Comparison of ENCODE assay signal across 21 cellular contexts in the genomic region with DNA sequence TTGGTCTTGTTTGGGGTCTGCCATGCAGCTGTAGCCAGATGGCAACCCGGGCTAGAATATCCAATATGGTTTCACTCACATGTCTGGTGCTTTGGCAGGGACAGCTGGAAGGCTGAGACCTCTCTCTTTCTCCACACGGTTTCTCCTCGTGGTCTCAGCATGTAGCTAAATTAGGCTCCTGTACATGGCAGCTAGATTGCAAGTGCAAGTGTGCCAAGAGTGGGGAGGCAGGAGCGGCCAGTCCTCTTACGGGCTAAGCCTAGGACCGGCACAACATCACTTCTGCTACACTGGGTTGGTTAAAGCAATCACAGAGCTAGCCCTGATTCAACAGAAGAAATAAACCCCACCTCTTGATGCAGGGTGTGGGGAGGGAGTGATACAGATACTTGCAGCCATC. TPM values are rescaled to one million over a fixed set of nuclear protein-coding genes. Genes with fewer than 3 reads are reported as not detected.
"Had no signal": no experiment of that assay in that cellular context is flagged by ENCODE, and none has a peak within 500 bp of the region (broad histone marks: within the 10 kb centered on the region; RNA-seq: fewer than 3 reads in every experiment).

No MANE protein-coding gene starts in this region.

- H3K9ac ChIP-seq: parathyroid adenoma had no signal

- H3K4me3 ChIP-seq: adrenal gland, esophagus squamous epithelium, hepatocyte, lower lobe of right lung, tibial artery, uterus had no signal

- H3K4me1 Mint-ChIP-seq: natural killer cell, T-helper 17 cell had no signal

- H3K27me3 Mint-ChIP-seq: effector memory CD8-positive, alpha-beta T cell; T-helper 17 cell had no signal

- H3K36me3 ChIP-seq: adrenal gland, esophagus squamous epithelium, lower lobe of right lung, neutrophil, tibial artery, uterus, WERI-Rb-1 had no signal

- ATAC-seq: activated naive CD4-positive, alpha-beta T cell treated with anti-CD3 and anti-CD28 coated beads, Interleukin-2, amount 50 U/mL, for 72 hours; activated T-cell treated with anti-CD3 and anti-CD28 coated beads, Interleukin-2, amount 50 U/mL, for 72 hours; effector memory CD8-positive, alpha-beta T cell; lower lobe of right lung; natural killer cell; stimulated activated naive CD8-positive, alpha-beta T cell treated with anti-CD3 and anti-CD28 coated beads, Interleukin-15, Interleukin-2, amounts not matched to agents 100 U/mL and 50 U/mL, for 24 hours; T-helper 17 cell had no signal

- H3K27ac Mint-ChIP-seq: activated naive CD4-positive, alpha-beta T cell treated with anti-CD3 and anti-CD28 coated beads, Interleukin-2, amount 50 U/mL, for 72 hours; activated T-cell treated with anti-CD3 and anti-CD28 coated beads, Interleukin-2, amount 50 U/mL, for 72 hours; effector memory CD8-positive, alpha-beta T cell; natural killer cell; T-helper 17 cell had no signal

- H3K4me2 ChIP-seq: hepatocyte had no signal

- DNase-seq: activated CD4-positive, alpha-beta T cell treated with anti-CD3 and anti-CD28 coated beads for 1 hour; activated CD8-positive, alpha-beta memory T cell treated with anti-CD3 and anti-CD28 coated beads for 24 hours; activated gamma-delta T cell treated with Interleukin-2 at 50 U/mL for 16 hours; activated T-cell treated with anti-CD3 and anti-CD28 coated beads, Interleukin-2, amount 50 U/mL, for 72 hours; adrenal gland; dermis blood vessel endothelial cell; effector memory CD8-positive, alpha-beta T cell; esophagus squamous epithelium; lower lobe of right lung; natural killer cell; retina; stimulated activated naive CD8-positive, alpha-beta T cell treated with anti-CD3 and anti-CD28 coated beads, Interleukin-15, Interleukin-2, amounts not matched to agents 100 U/mL and 50 U/mL, for 24 hours; T-helper 17 cell; tibial artery; uterus; WERI-Rb-1 had no signal

- H3K27me3 ChIP-seq: adrenal gland, esophagus squamous epithelium, tibial artery, uterus had no signal

- H3K27ac ChIP-seq: adrenal gland, esophagus squamous epithelium, hepatocyte, lower lobe of right lung, neutrophil, parathyroid adenoma, tibial artery, uterus, WERI-Rb-1 had no signal

- H3K4me1 ChIP-seq: adrenal gland, esophagus squamous epithelium, lower lobe of right lung, parathyroid adenoma, uterus had no signal

- H3K79me2 ChIP-seq: hepatocyte, parathyroid adenoma had no signal

- H2AFZ ChIP-seq: hepatocyte, parathyroid adenoma had no signal

- H3K4me3 Mint-ChIP-seq: activated T-cell treated with anti-CD3 and anti-CD28 coated beads, Interleukin-2, amount 50 U/mL, for 72 hours; effector memory CD8-positive, alpha-beta T cell; natural killer cell; T-helper 17 cell had no signal

- H3K36me3 Mint-ChIP-seq: activated naive CD4-positive, alpha-beta T cell treated with anti-CD3 and anti-CD28 coated beads, Interleukin-2, amount 50 U/mL, for 72 hours; natural killer cell had no signal

- H3K9me3 ChIP-seq: adrenal gland, esophagus squamous epithelium, lower lobe of right lung, neutrophil, tibial artery, uterus had no signal

RNA-seq across cellular contexts. Expression of gene PDE1C, which starts 9.3 kb away (rescaled TPM):
- total RNA-seq: activated naive CD4-positive, alpha-beta T cell treated with anti-CD3 and anti-CD28 coated beads, Interleukin-2, amount 50 U/mL, for 72 hours; activated T-cell treated with anti-CD3 and anti-CD28 coated beads, Interleukin-2, amount 50 U/mL, for 72 hours; bronchial epithelial cell; natural killer cell; T-helper 17 cell had no signal
